In genomic region chr1:21238141-21238800, GRCh38 we compare ENCODE assay signal across 16 cellular contexts. TPM values are rescaled to one million over a fixed set of nuclear protein-coding genes. Genes with fewer than 3 reads are reported as not detected.
DNase-seq lines count a peak whose midpoint lies in the region; ATAC-seq, FAIRE-seq and TF ChIP-seq lines count a peak whose summit lies in the region.
"Had no signal": no experiment of that assay in that cellular context is flagged by ENCODE, and none has a peak within 500 bp of the region (broad histone marks: within the 10 kb centered on the region; RNA-seq: fewer than 3 reads in every experiment).

No MANE protein-coding gene starts in this region.

- H3K36me3 ChIP-seq in bronchial epithelial cell (ENCODE audit: control insufficient read depth, insufficient read depth, low read length) (peaks cover 23% of the 10 kb centered on the region), vagina (peaks cover 0 to 60% of the 10 kb centered on the region in 2 donors)

- no peaks in the 10 kb centered on the region for H3K9me3 ChIP-seq in vagina
- H3K9me3 ChIP-seq: prostate gland had no signal

- DNase-seq in EH (ENCODE audit: low read depth), result peak; percentile 99
- peak; percentile 100 for DNase-seq in M059J (ENCODE audit: low read depth)
- DNase-seq in bronchial epithelial cell (ENCODE audit: low read depth), result peak; percentile 75
- DNase-seq in myocyte (ENCODE audit: low read depth), result peak; percentile 74
- DNase-seq in GM19239 (ENCODE audit: insufficient read length, low spot score), result no peak
- DNase-seq in vagina (ENCODE audit: extremely low spot score in 2 of 2), result no peak
- DNase-seq in GM03348 (ENCODE audit: low spot score), result no peak
- DNase-seq: activated B cell treated with CpG ODN at 0.5 μM for 24 hours; activated T-cell treated with anti-CD3 and anti-CD28 coated beads, Interleukin-2, amount 50 U/mL, for 48 hours; NCI-H1417; NCI-H82 had no signal

- intact Hi-C loops in vagina (cut with DNase I), result no loop called here

- TF ChIP-seq CTCF in bronchial epithelial cell (IDR thresholded peaks at IDR 0.05; ENCODE audit: insufficient read depth, low read length, severe bottlenecking) (no peak), vagina (IDR thresholded peaks at IDR 0.05) (no peak)

- H3K27me3 ChIP-seq in bronchial epithelial cell (ENCODE audit: control insufficient read depth, insufficient read depth, low read length) (no peaks in the 10 kb centered on the region), vagina (no peaks in the 10 kb centered on the region)

- no peak for FAIRE-seq in bronchial epithelial cell (lab: Jason Lieb, UNC)
- no peak for FAIRE-seq in GM19239 (lab: Jason Lieb, UNC)
- FAIRE-seq: HepG2 had no signal

- no peak overlapping the region for H3K27ac ChIP-seq in vagina
- H3K27ac ChIP-seq: C4-2B, epithelial cell of prostate, prostate gland had no signal

- H3K4me3 ChIP-seq in bronchial epithelial cell (ENCODE audit: low read depth, low read length) (no peak overlapping the region), vagina (no peak overlapping the region)
- H3K4me3 ChIP-seq: prostate gland had no signal

- no peaks in the 10 kb centered on the region for H3K4me1 ChIP-seq in vagina
- H3K4me1 ChIP-seq: prostate gland had no signal

- no peak for ATAC-seq in HG02642 (IDR thresholded peaks at IDR 0.05; ENCODE audit: poor library complexity, unreplicated experiment)
- ATAC-seq: HepG2 had no signal

- no peak for TF ChIP-seq POLR2A in vagina (IDR thresholded peaks at IDR 0.05)

RNA-seq across cellular contexts. Expression of gene ECE1, which starts 52.0 kb away (rescaled TPM):
- total RNA-seq in M059J (2014; rRNA removed; shearing (Covaris generic)), result 88.5 and 125 TPM in 2 replicates
- 44.2 and 61.8 TPM in 2 replicates for total RNA-seq in bronchial epithelial cell
- 15.9 and 17.0 TPM in 2 replicates for total RNA-seq in myocyte
- polyA plus RNA-seq in myocyte (2012), result 59.1 TPM
- total RNA-seq in vagina, result 93.8 TPM

Comparison
In these comparisons a context has a peak if more than half of its experiments do, and no peak if none do; other contexts are left out.
1. DNase-seq: peak in EH (single experiment), M059J (single experiment), bronchial epithelial cell (single experiment) and myocyte (single experiment); none in GM19239 (single experiment), vagina (0 of 2) and GM03348 (single experiment).